ENCODE assay signal across 1 cellular context in genomic region chr19:43596842-43597461, GRCh38.
TF ChIP-seq lines count a peak whose summit lies in the region.

No MANE protein-coding gene starts in this region.

TF ChIP-seq in HEK293, 187 proteins besides CTCF, POLR2A, EP300 and RAD21 (continued from another document):
- TF ChIP-seq AEBP2 (tag by site-specific recombination; IDR thresholded peaks at IDR 0.05; ENCODE audit: borderline replicate concordance) (no peak), SCRT1 (tag by site-specific recombination; IDR thresholded peaks at IDR 0.05; ENCODE audit: borderline replicate concordance) (no peak), ZNF112 (tag by site-specific recombination; IDR thresholded peaks at IDR 0.05) (no peak), PRDM10 (tag by site-specific recombination; IDR thresholded peaks at IDR 0.05) (no peak), ZBTB49 (tag by site-specific recombination; IDR thresholded peaks at IDR 0.05; ENCODE audit: low read depth) (no peak), ZNF302 (tag by site-specific recombination; IDR thresholded peaks at IDR 0.05; ENCODE audit: low read depth) (no peak), ZBTB10 (tag by site-specific recombination; IDR thresholded peaks at IDR 0.05) (peak; percentile 16; the same call in 1 of the 2 replicates)
TF ChIP-seq in HEK293: peak in this region for 4.
